1 cellular context compared by ENCODE assay signal in genomic region chr16:87806608-87807546, GRCh38.
A peak's percentile ranks its signal among the peaks of the same experiment; 100 is the strongest.
TF ChIP-seq lines count a peak whose summit lies in the region.

No MANE protein-coding gene starts in this region.

TF ChIP-seq in HEK293, 187 proteins besides CTCF, POLR2A, EP300 and RAD21 (continued from another document):
- TF ChIP-seq ZNF148 (tag by site-specific recombination; IDR thresholded peaks at IDR 0.05; ENCODE audit: borderline replicate concordance), result no peak
- no peak for TF ChIP-seq ELK4 (IDR thresholded peaks at IDR 0.05; ENCODE audit: borderline replicate concordance, low read depth, low read length)
- TF ChIP-seq OSR2 (tag by site-specific recombination; IDR thresholded peaks at IDR 0.05), result 0 out of 2 replicates have a peak, but pooled peaks have one; percentile 29
- TF ChIP-seq PRDM10 (tag by site-specific recombination; IDR thresholded peaks at IDR 0.05), result 0 out of 2 replicates have a peak, but pooled peaks have one; percentile 53
- TF ChIP-seq ZIC2 (tag by site-specific recombination; IDR thresholded peaks at IDR 0.05), result no peak
- peak; percentile 36; the same call in 1 of the 2 replicates for TF ChIP-seq KLF17 (tag by site-specific recombination; IDR thresholded peaks at IDR 0.05)
- 0 out of 2 replicates have a peak, but pooled peaks have one; percentile 45 for TF ChIP-seq SP7 (tag by site-specific recombination; IDR thresholded peaks at IDR 0.05)
- peak; percentile 58 for TF ChIP-seq ZNF692 (tag by site-specific recombination; IDR thresholded peaks at IDR 0.05)
- 0 out of 2 replicates have a peak, but pooled peaks have one; percentile 21 for TF ChIP-seq ZNF449 (tag by site-specific recombination; IDR thresholded peaks at IDR 0.05)
- TF ChIP-seq SCRT2 (tag by site-specific recombination; IDR thresholded peaks at IDR 0.05), result peak; percentile 33; the same call in 1 of the 2 replicates
- TF ChIP-seq ZNF660 (tag by site-specific recombination; IDR thresholded peaks at IDR 0.05), result peak; percentile 73; the same call in 1 of the 2 replicates
- TF ChIP-seq WT1 (tag by site-specific recombination; IDR thresholded peaks at IDR 0.05), result no peak
- no peak for TF ChIP-seq MEIS1 (CRISPR knock-in tag; IDR thresholded peaks at IDR 0.05; ENCODE audit: borderline replicate concordance)
- no peak for TF ChIP-seq ZNF513 (tag by site-specific recombination; IDR thresholded peaks at IDR 0.05)
- TF ChIP-seq ZBTB8A (tag by site-specific recombination; IDR thresholded peaks at IDR 0.05), result peak; percentile 72
- no peak for TF ChIP-seq ZNF26 (tag by site-specific recombination; IDR thresholded peaks at IDR 0.05)
- TF ChIP-seq ZBTB17 (tag by site-specific recombination; IDR thresholded peaks at IDR 0.05), result peak; percentile 62; the same call in 1 of the 2 replicates
- 0 out of 2 replicates have a peak, but pooled peaks have one; percentile 15 for TF ChIP-seq ZNF2 (tag by site-specific recombination; IDR thresholded peaks at IDR 0.05)
- TF ChIP-seq GLI4 (tag by site-specific recombination; IDR thresholded peaks at IDR 0.05), result no peak
- TF ChIP-seq ZNF398 (tag by site-specific recombination; IDR thresholded peaks at IDR 0.05), result peak; percentile 19; the same call in 1 of the 2 replicates
- 0 out of 2 replicates have a peak, but pooled peaks have one; percentile 69 for TF ChIP-seq HOXD13 (CRISPR knock-in tag; IDR thresholded peaks at IDR 0.05; ENCODE audit: borderline replicate concordance)
- peak; percentile 19; the same call in 1 of the 2 replicates for TF ChIP-seq ZBTB10 (tag by site-specific recombination; IDR thresholded peaks at IDR 0.05)
- TF ChIP-seq KLF1 (tag by site-specific recombination; IDR thresholded peaks at IDR 0.05), result peak; percentile 62
- peak; percentile 99 for TF ChIP-seq ZNF335 (tag by site-specific recombination; conservative IDR thresholded peaks at IDR 0.05)
- peak; percentile 46; the same call in 1 of the 2 replicates for TF ChIP-seq IKZF3 (tag by site-specific recombination; IDR thresholded peaks at IDR 0.05)
- TF ChIP-seq ZNF48 (tag by site-specific recombination; IDR thresholded peaks at IDR 0.05), result no peak
